In genomic region chr12:71158361-71158882, GRCh38 we compare ENCODE assay signal across 14 cellular contexts. TPM values are rescaled to one million over a fixed set of nuclear protein-coding genes. Genes with fewer than 3 reads are reported as not detected.
DNase-seq lines count a peak whose midpoint lies in the region; ATAC-seq, FAIRE-seq and TF ChIP-seq lines count a peak whose summit lies in the region.
"Had no signal": no experiment of that assay in that cellular context is flagged by ENCODE, and none has a peak within 500 bp of the region (broad histone marks: within the 10 kb centered on the region; RNA-seq: fewer than 3 reads in every experiment).

No MANE protein-coding gene starts in this region.

- intact Hi-C loops in endothelial cell of umbilical vein (cut with micrococcal nuclease): no loop called here
- intact Hi-C loops in gastrocnemius medialis (cut with DNase I; ENCODE audit: low total_unique reads): no loop called here

- no peaks in the 10 kb centered on the region for H3K9me3 ChIP-seq in endothelial cell of umbilical vein (replicated peaks; ENCODE audit: control insufficient read depth, insufficient read depth, low read length)
- no peaks in the 10 kb centered on the region for H3K9me3 ChIP-seq in gastrocnemius medialis

- in situ Hi-C loops in gastrocnemius medialis (cut with MboI; ENCODE audit: low sequenced_read_pairs in 4 of 4): no loop called here

- CTCF ChIA-PET in endothelial cell of umbilical vein (lab: Charles Lee): interaction anchor here (1.0 to 1.3 kb wide), 2 partner anchors 17 to 234 kb away, joined by 3 to 5 read pairs; no protein-coding TSS in a partner anchor

- TF ChIP-seq CTCF in endothelial cell of umbilical vein (IDR thresholded peaks at IDR 0.05; ENCODE audit: extremely low read depth in 1 of 2, insufficient read depth in 1 of 2, low read depth in 1 of 2, low read length in 2 of 2) (no peak), gastrocnemius medialis (IDR thresholded peaks at IDR 0.05 in 4 of 5, conservative IDR thresholded peaks at IDR 0.05 in 1 of 5) (no peak)

- H2AFZ ChIP-seq in endothelial cell of umbilical vein (ENCODE audit: low read depth, low read length): peak overlapping the region; percentile 71

- no peaks in the 10 kb centered on the region for H4K20me1 ChIP-seq in endothelial cell of umbilical vein (replicated peaks; ENCODE audit: control insufficient read depth, extremely low read depth, insufficient read depth, low read length)

- peak; percentile 84 for FAIRE-seq in endothelial cell of umbilical vein (lab: Jason Lieb, UNC)

- H3K9ac ChIP-seq in endothelial cell of umbilical vein (replicated peaks; ENCODE audit: extremely low read depth, insufficient read depth, low read length): peak overlapping the region; percentile 3

- ATAC-seq in gastrocnemius medialis (no peak), HG03097 (IDR thresholded peaks at IDR 0.05; ENCODE audit: low FRiP score, unreplicated experiment) (no peak)
- ATAC-seq: HCT116 had no signal

- peak overlapping the region; percentile 80 for H3K4me2 ChIP-seq in endothelial cell of umbilical vein (ENCODE audit: insufficient read depth, low read length)

- peak overlapping the region in 1 of 3 experiments; percentile 26 for H3K4me3 ChIP-seq in endothelial cell of umbilical vein (replicated peaks in 1 of 3; ENCODE audit: insufficient read depth in 1 of 3, low read depth in 1 of 3, low read length in 3 of 3)
- H3K4me3 ChIP-seq in gastrocnemius medialis: peak overlapping the region; percentile 52 to 62 (median 56)

- no TSS peak for BruUV-seq in endothelial cell of umbilical vein (replicated peaks; lab: Mats Ljungman, UMichigan)

- peaks cover 16% of the 10 kb centered on the region for H3K4me1 ChIP-seq in endothelial cell of umbilical vein (ENCODE audit: control insufficient read depth, extremely low read depth, insufficient read depth, low read length)
- peaks cover 11 to 14% of the 10 kb centered on the region in 2 donors for H3K4me1 ChIP-seq in gastrocnemius medialis

- H3K36me3 ChIP-seq in endothelial cell of umbilical vein (ENCODE audit: control insufficient read depth in 2 of 2, extremely low read depth in 1 of 2, insufficient read depth in 2 of 2, low read length in 2 of 2) (no peaks in the 10 kb centered on the region), gastrocnemius medialis (no peaks in the 10 kb centered on the region)

- H3K27ac ChIP-seq in endothelial cell of umbilical vein (ENCODE audit: insufficient read depth, low read depth, low read length) (peak overlapping the region; percentile 57), gastrocnemius medialis (peak overlapping the region; percentile 67 to 81 (median 76))

- POLR2A ChIA-PET in endothelial cell of umbilical vein (lab: Charles Lee): no interaction called here

- dilution Hi-C loops in endothelial cell of umbilical vein (cut with MboI; ENCODE audit: extremely low pct_ligation_motif_present, low sequenced_read_pairs): no loop called here

- DNase-seq in DMS53 (lab: John Stamatoyannopoulos, UW) (peak; percentile 89), NCI-H345 (lab: John Stamatoyannopoulos, UW) (peak; percentile 78), endothelial cell of umbilical vein (ENCODE audit: low read depth, low spot score) (peak; percentile 61), gastrocnemius medialis (no peak), ureter (ENCODE audit: low spot score) (no peak), amygdala (lab: John Stamatoyannopoulos, UW) (no peak), HPDE6-E6E7 (ENCODE audit: extremely low spot score) (no peak)
- DNase-seq: activated CD8-positive, alpha-beta memory T cell treated with anti-CD3 and anti-CD28 coated beads, Interleukin-2, amount 50 U/mL, for 4 hours; aorta; stimulated activated CD4-positive, alpha-beta T cell treated with anti-CD3 and anti-CD28 coated beads, Interleukin-1b, Interleukin-23, amount 100 ng/mL, for 48 hours; stimulated activated naive CD4-positive, alpha-beta T cell treated with Interleukin-2 at 50 U/mL for 16 hours had no signal

- no peaks in the 10 kb centered on the region for H3K27me3 ChIP-seq in endothelial cell of umbilical vein (ENCODE audit: control insufficient read depth in 2 of 2, insufficient read depth in 2 of 2, low read length in 2 of 2)
- no peaks in the 10 kb centered on the region for H3K27me3 ChIP-seq in gastrocnemius medialis

- no peaks in the 10 kb centered on the region for H3K79me2 ChIP-seq in endothelial cell of umbilical vein (ENCODE audit: control insufficient read depth, insufficient read depth, low read length)

- no peak for TF ChIP-seq POLR2A in endothelial cell of umbilical vein (IDR thresholded peaks at IDR 0.05; ENCODE audit: low read depth, low read length)
- no peak for TF ChIP-seq POLR2A in gastrocnemius medialis (IDR thresholded peaks at IDR 0.05)

- H3K9me1 ChIP-seq in endothelial cell of umbilical vein (replicated peaks; ENCODE audit: control insufficient read depth, extremely low read depth, insufficient read depth, low read length): no peaks in the 10 kb centered on the region

TF ChIP-seq in endothelial cell of umbilical vein, 7 proteins besides CTCF, POLR2A, EP300 and RAD21:
- TF ChIP-seq FOS (IDR thresholded peaks at IDR 0.05; ENCODE audit: borderline replicate concordance, insufficient read depth, low read length) (peak; percentile 63), GATA2 (IDR thresholded peaks at IDR 0.05; ENCODE audit: insufficient read depth, insufficient read length, low read depth, low read length) (peak; percentile 80), EZH2 (IDR thresholded peaks at IDR 0.05; ENCODE audit: borderline replicate concordance, low read depth, low read length, severe bottlenecking) (no peak)

RNA-seq across cellular contexts. Expression of gene TSPAN8, which starts 0.6 kb away (rescaled TPM):
- 1.6 TPM in 1 of 2 replicates, not detected in the other for total RNA-seq in endothelial cell of umbilical vein
- polyA plus RNA-seq in endothelial cell of umbilical vein: 0.76 and 1.2 TPM in 2 replicates
- 1.0 and 1.1 TPM in 2 replicates for polyA plus RNA-seq in endothelial cell of umbilical vein (2011; cell fraction: cytosol; rRNA removed)
- polyA plus RNA-seq in endothelial cell of umbilical vein (2011; cell fraction: nucleus; rRNA removed): 0.49 and 0.59 TPM in 2 replicates
- polyA plus RNA-seq in endothelial cell of umbilical vein (2012): 0.72 TPM in 1 of 2 replicates, not detected in the other
- 0.42 TPM in 1 of 2 replicates, not detected in the other for polyA minus RNA-seq in endothelial cell of umbilical vein
- 18.9 TPM for polyA minus RNA-seq in endothelial cell of umbilical vein (2011; cell fraction: cytosol; rRNA and poly(A)+ RNA removed)
- 0.63 and 0.91 TPM in 2 replicates for polyA minus RNA-seq in endothelial cell of umbilical vein (2011; cell fraction: nucleus; rRNA and poly(A)+ RNA removed)
- 100 to 1,000 TPM in 1 of 4 donors, 10 to 100 TPM in 3; 21.0 to 117 (median 58.6) TPM for total RNA-seq in gastrocnemius medialis
- total RNA-seq in ureter: 2.1 TPM
- total RNA-seq: OCI-LY7 had no signal

Comparison
In these comparisons a context has a peak if more than half of its experiments do, and no peak if none do; other contexts are left out.
1. DNase-seq: peak in DMS53 (single experiment), NCI-H345 (single experiment) and endothelial cell of umbilical vein (single experiment); none in gastrocnemius medialis (0 of 2), ureter (single experiment), amygdala (0 of 56) and HPDE6-E6E7 (single experiment).